14 cellular contexts compared by ENCODE assay signal in genomic region chr2:161029321-161029720, GRCh38.
"Had no signal": no experiment of that assay in that cellular context is flagged by ENCODE, and none has a peak within 500 bp of the region (broad histone marks: within the 10 kb centered on the region; RNA-seq: fewer than 3 reads in every experiment).

No MANE protein-coding gene starts in this region.

- H3K27ac Mint-ChIP-seq: IgD-negative memory B cell had no signal

- DNase-seq: KBM-7, MG63, NCI-H1092 treated with DMSO at 0.1 percent for 48 hours, NCI-H1436, NCI-H187, NCI-H2029 treated with DMSO at 0.1 percent for 48 hours, NCI-H2227 treated with DMSO at 0.1 percent for 48 hours, NCI-H524, NCI-H526 treated with DMSO at 0.1 percent for 48 hours, NCI-H748 treated with DMSO at 0.1 percent for 48 hours, RPMI8226, SHP77, SK-N-SH had no signal

- H3K36me3 ChIP-seq: MG63 had no signal

- H3K9me3 Mint-ChIP-seq: IgD-negative memory B cell had no signal

- H3K9ac ChIP-seq: SK-N-SH had no signal

- H3K4me2 ChIP-seq: SK-N-SH had no signal

- H3K27me3 ChIP-seq: MG63 had no signal

- H3K4me3 ChIP-seq: MG63 had no signal

- H3K4me3 Mint-ChIP-seq: IgD-negative memory B cell had no signal

- H3K9me3 ChIP-seq: MG63, SK-N-SH had no signal
